Comparison of ENCODE assay signal across 17 cellular contexts in the genomic region with DNA sequence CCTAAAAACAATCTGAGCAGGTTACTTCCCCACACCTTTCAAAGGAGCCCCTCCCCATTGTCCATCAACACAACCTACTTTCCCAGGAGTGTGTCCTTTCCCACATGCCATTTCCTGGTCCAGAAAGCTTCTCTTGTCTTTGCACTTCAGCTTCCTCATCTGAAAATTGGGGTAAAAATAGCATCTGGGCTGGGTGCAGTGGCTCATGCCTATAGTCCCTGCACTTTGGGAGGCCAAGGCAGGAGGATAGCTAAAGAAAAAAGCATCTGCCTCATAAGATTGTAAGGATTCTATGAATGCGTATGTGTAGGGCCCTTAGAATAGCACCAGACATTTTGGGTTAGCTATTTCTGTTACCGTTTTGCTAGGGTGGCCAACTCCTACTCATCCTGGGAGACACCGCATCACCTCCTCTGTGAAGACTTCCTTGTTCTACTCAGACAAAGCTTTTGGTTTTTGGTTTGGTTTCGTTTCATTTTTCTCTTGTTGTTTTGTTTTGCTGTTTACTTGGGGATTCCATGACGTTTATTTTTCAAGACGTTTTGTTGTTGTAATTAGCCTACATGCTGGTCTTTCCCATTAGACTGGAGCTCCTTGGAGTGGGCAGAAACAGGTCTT.
DNase-seq lines count a peak whose midpoint lies in the region; ATAC-seq and TF ChIP-seq lines count a peak whose summit lies in the region.
"Had no signal": no experiment of that assay in that cellular context is flagged by ENCODE, and none has a peak within 500 bp of the region (broad histone marks: within the 10 kb centered on the region; RNA-seq: fewer than 3 reads in every experiment).

No MANE protein-coding gene starts in this region.

- H3K36me3 Mint-ChIP-seq in osteocyte (ENCODE audit: unreplicated experiment) = no peaks in the 10 kb centered on the region
- H3K36me3 Mint-ChIP-seq: natural killer cell treated with Interleukin-12 subunit alpha and Interleukin-12 subunit beta and Interleukin-15 and Interleukin-18, amount 100 ng/mL, for 72 hours had no signal

- H3K4me1 Mint-ChIP-seq in osteocyte (ENCODE audit: unreplicated experiment) = peaks cover 26% of the 10 kb centered on the region

- no peaks in the 10 kb centered on the region for H3K9me3 Mint-ChIP-seq in osteocyte (ENCODE audit: unreplicated experiment)
- H3K9me3 Mint-ChIP-seq: HFFc6; natural killer cell treated with Interleukin-12 subunit alpha and Interleukin-12 subunit beta and Interleukin-15 and Interleukin-18, amount 100 ng/mL, for 72 hours; stimulated activated naive CD8-positive, alpha-beta T cell treated with anti-CD3 and anti-CD28 coated beads, Interleukin-15, Interleukin-2, amounts not matched to agents 100 ng/mL and 50 ng/mL, for 24 hours had no signal

- TF ChIP-seq CTCF in C4-2B (conservative IDR thresholded peaks at IDR 0.05) = no peak
- TF ChIP-seq CTCF in WERI-Rb-1 (IDR thresholded peaks at IDR 0.05; ENCODE audit: low read depth, low read length) = no peak
- no peak for TF ChIP-seq CTCF in osteocyte (IDR thresholded peaks at IDR 0.05)

- peaks cover 66% of the 10 kb centered on the region for H3K27me3 Mint-ChIP-seq in osteocyte (ENCODE audit: unreplicated experiment)

- no peak overlapping the region for H3K4me3 Mint-ChIP-seq in osteocyte (ENCODE audit: unreplicated experiment)
- H3K4me3 Mint-ChIP-seq: HFFc6; natural killer cell treated with Interleukin-12 subunit alpha and Interleukin-12 subunit beta and Interleukin-15 and Interleukin-18, amount 100 ng/mL, for 72 hours; stimulated activated naive CD8-positive, alpha-beta T cell treated with anti-CD3 and anti-CD28 coated beads, Interleukin-15, Interleukin-2, amounts not matched to agents 100 ng/mL and 50 ng/mL, for 24 hours had no signal

- no peak overlapping the region for H3K27ac Mint-ChIP-seq in osteocyte (ENCODE audit: unreplicated experiment)
- H3K27ac Mint-ChIP-seq: HFFc6; natural killer cell treated with Interleukin-12 subunit alpha and Interleukin-12 subunit beta and Interleukin-15 and Interleukin-18, amount 100 ng/mL, for 72 hours; stimulated activated naive CD8-positive, alpha-beta T cell treated with anti-CD3 and anti-CD28 coated beads, Interleukin-15, Interleukin-2, amounts not matched to agents 100 ng/mL and 50 ng/mL, for 24 hours had no signal

- ATAC-seq in HG02610 (IDR thresholded peaks at IDR 0.05; ENCODE audit: unreplicated experiment) (peak; percentile 43), HG02884 (IDR thresholded peaks at IDR 0.05; ENCODE audit: unreplicated experiment) (no peak), HG03442 (IDR thresholded peaks at IDR 0.05; ENCODE audit: unreplicated experiment) (no peak)
- ATAC-seq: activated CD4-positive, CD25-positive, alpha-beta regulatory T cell treated with anti-CD3 and anti-CD28 coated beads, Interleukin-2, amount 50 U/mL, for 24 hours; foreskin keratinocyte; natural killer cell treated with Interleukin-12 subunit alpha and Interleukin-12 subunit beta and Interleukin-15 and Interleukin-18, amount 100 ng/mL, for 72 hours had no signal

- no peaks in the 10 kb centered on the region for H3K36me3 ChIP-seq in WERI-Rb-1
- H3K36me3 ChIP-seq: ascending aorta had no signal

- no peaks in the 10 kb centered on the region for H3K9me3 ChIP-seq in WERI-Rb-1 (ENCODE audit: severe bottlenecking)
- H3K9me3 ChIP-seq: ascending aorta had no signal

- no peaks in the 10 kb centered on the region for H3K27me3 ChIP-seq in WERI-Rb-1 (ENCODE audit: insufficient read depth, low read depth, severe bottlenecking)
- H3K27me3 ChIP-seq: ascending aorta had no signal

- DNase-seq in WERI-Rb-1 = no peak
- DNase-seq in osteocyte (ENCODE audit: extremely low spot score, unreplicated experiment) = peak; percentile 27
- no peak for DNase-seq in glomerular visceral epithelial cell (ENCODE audit: extremely low spot score)
- no peak for DNase-seq in DMS153 treated with DMSO at 0.1 percent for 48 hours (lab: John Stamatoyannopoulos, UW; ENCODE audit: unreplicated experiment)
- DNase-seq: COR-L47, foreskin keratinocyte, HFFc6, IMR-90, NCI-H1105 treated with DMSO at 0.1 percent for 48 hours had no signal

- peak overlapping the region; percentile 82 for H3K27ac ChIP-seq in C4-2B
- peak overlapping the region; percentile 93 for H3K27ac ChIP-seq in WERI-Rb-1
- H3K27ac ChIP-seq: foreskin keratinocyte had no signal

- H3K4me3 ChIP-seq in WERI-Rb-1 (ENCODE audit: low read depth, low read length) = no peak overlapping the region
- H3K4me3 ChIP-seq: ascending aorta had no signal
